29 cellular contexts compared by ENCODE assay signal in genomic region chr2:222180619-222181018, GRCh38.
"Had no signal": no experiment of that assay in that cellular context is flagged by ENCODE, and none has a peak within 500 bp of the region (broad histone marks: within the 10 kb centered on the region; RNA-seq: fewer than 3 reads in every experiment).

No MANE protein-coding gene starts in this region.

- H3K27me3 Mint-ChIP-seq: activated naive CD8-positive, alpha-beta T cell treated with anti-CD3 and anti-CD28 coated beads for 36 hours had no signal

- H3K9me3 ChIP-seq: adrenal gland, pancreas, right atrium auricular region, tibial nerve had no signal

- H3K36me3 Mint-ChIP-seq: activated CD4-positive, alpha-beta memory T cell treated with anti-CD3 and anti-CD28 coated beads for 36 hours; activated naive CD8-positive, alpha-beta T cell treated with anti-CD3 and anti-CD28 coated beads for 36 hours; immature natural killer cell; mesothelial cell of epicardium; naive thymus-derived CD8-positive, alpha-beta T cell had no signal

- DNase-seq: activated CD4-positive, alpha-beta memory T cell treated with anti-CD3 and anti-CD28 coated beads for 36 hours; activated CD4-positive, alpha-beta T cell treated with anti-CD3 and anti-CD28 coated beads for 48 hours; activated CD8-positive, alpha-beta memory T cell treated with anti-CD3 and anti-CD28 coated beads, Interleukin-2, amount 50 U/mL, for 4 hours; activated effector memory CD4-positive, alpha-beta T cell treated with anti-CD3 and anti-CD28 coated beads, Interleukin-2, amount 50 U/mL, for 16 hours; activated naive CD4-positive, alpha-beta T cell treated with anti-CD3 and anti-CD28 coated beads for 36 hours; activated naive CD8-positive, alpha-beta T cell treated with anti-CD3 and anti-CD28 coated beads for 36 hours; activated T-cell treated with anti-CD3 and anti-CD28 coated beads, Interleukin-2, amount 50 U/mL, for 1 hour; adrenal gland; aorta; brain microvascular endothelial cell; dorsolateral prefrontal cortex; effector memory CD4-positive, alpha-beta T cell; head of caudate nucleus; hippocampal formation; immature natural killer cell; kidney; naive thymus-derived CD8-positive, alpha-beta T cell; nucleus accumbens; pancreas; stimulated activated CD4-positive, alpha-beta T cell treated with anti-CD3 and anti-CD28 coated beads, Interleukin-2, amount 100 ng/mL, for 48 hours; stimulated activated naive CD4-positive, alpha-beta T cell treated with Interleukin-2 at 50 U/mL for 16 hours; WERI-Rb-1 had no signal

- H3K4me1 Mint-ChIP-seq: activated naive CD8-positive, alpha-beta T cell treated with anti-CD3 and anti-CD28 coated beads for 36 hours; immature natural killer cell; mesothelial cell of epicardium; naive thymus-derived CD8-positive, alpha-beta T cell had no signal

- H3K4me1 ChIP-seq: adrenal gland, pancreas, right atrium auricular region, tibial nerve had no signal

- H3K27ac ChIP-seq: adrenal gland, brain microvascular endothelial cell, coronary artery, dorsolateral prefrontal cortex, pancreas, right atrium auricular region, tibial nerve, WERI-Rb-1 had no signal

- H3K27me3 ChIP-seq: adrenal gland, brain microvascular endothelial cell, right atrium auricular region, tibial nerve had no signal

- H3K27ac Mint-ChIP-seq: activated CD4-positive, alpha-beta memory T cell treated with anti-CD3 and anti-CD28 coated beads for 36 hours; activated naive CD4-positive, alpha-beta T cell treated with anti-CD3 and anti-CD28 coated beads for 36 hours; activated naive CD8-positive, alpha-beta T cell treated with anti-CD3 and anti-CD28 coated beads for 36 hours; activated T-helper 1 cell treated with anti-CD3 and anti-CD28 coated beads, Interleukin-12 subunit alpha, Interleukin-12 subunit beta, Interleukin-2, Interleukin-4 antibody, amounts not matched to agents 30 ng/mL and 10 ng/mL and 1 ng/mL, durations not matched to agents 14 hours and 24 hours and 36 hours; immature natural killer cell; mesothelial cell of epicardium; naive thymus-derived CD8-positive, alpha-beta T cell had no signal

- H3K9me3 Mint-ChIP-seq: activated CD4-positive, alpha-beta memory T cell treated with anti-CD3 and anti-CD28 coated beads for 36 hours; activated naive CD8-positive, alpha-beta T cell treated with anti-CD3 and anti-CD28 coated beads for 36 hours; activated T-helper 1 cell treated with anti-CD3 and anti-CD28 coated beads, Interleukin-12 subunit alpha, Interleukin-12 subunit beta, Interleukin-2, Interleukin-4 antibody, amounts not matched to agents 30 ng/mL and 10 ng/mL and 1 ng/mL, durations not matched to agents 14 hours and 24 hours and 36 hours; mesothelial cell of epicardium had no signal

- H3K4me3 Mint-ChIP-seq: activated CD4-positive, alpha-beta memory T cell treated with anti-CD3 and anti-CD28 coated beads for 36 hours; activated naive CD4-positive, alpha-beta T cell treated with anti-CD3 and anti-CD28 coated beads for 36 hours; activated naive CD8-positive, alpha-beta T cell treated with anti-CD3 and anti-CD28 coated beads for 36 hours; activated T-helper 1 cell treated with anti-CD3 and anti-CD28 coated beads, Interleukin-12 subunit alpha, Interleukin-12 subunit beta, Interleukin-2, Interleukin-4 antibody, amounts not matched to agents 30 ng/mL and 10 ng/mL and 1 ng/mL, durations not matched to agents 14 hours and 24 hours and 36 hours; immature natural killer cell; mesothelial cell of epicardium; naive thymus-derived CD8-positive, alpha-beta T cell; neural crest cell had no signal

- H3K4me3 ChIP-seq: adrenal gland, coronary artery, dorsolateral prefrontal cortex, pancreas, right atrium auricular region, tibial nerve had no signal

- FAIRE-seq: kidney, pancreas, TTC549 had no signal

- H3K36me3 ChIP-seq: adrenal gland, brain microvascular endothelial cell, pancreas, right atrium auricular region, tibial nerve, WERI-Rb-1 had no signal
